11 cellular contexts compared by ENCODE assay signal in the genomic region with DNA sequence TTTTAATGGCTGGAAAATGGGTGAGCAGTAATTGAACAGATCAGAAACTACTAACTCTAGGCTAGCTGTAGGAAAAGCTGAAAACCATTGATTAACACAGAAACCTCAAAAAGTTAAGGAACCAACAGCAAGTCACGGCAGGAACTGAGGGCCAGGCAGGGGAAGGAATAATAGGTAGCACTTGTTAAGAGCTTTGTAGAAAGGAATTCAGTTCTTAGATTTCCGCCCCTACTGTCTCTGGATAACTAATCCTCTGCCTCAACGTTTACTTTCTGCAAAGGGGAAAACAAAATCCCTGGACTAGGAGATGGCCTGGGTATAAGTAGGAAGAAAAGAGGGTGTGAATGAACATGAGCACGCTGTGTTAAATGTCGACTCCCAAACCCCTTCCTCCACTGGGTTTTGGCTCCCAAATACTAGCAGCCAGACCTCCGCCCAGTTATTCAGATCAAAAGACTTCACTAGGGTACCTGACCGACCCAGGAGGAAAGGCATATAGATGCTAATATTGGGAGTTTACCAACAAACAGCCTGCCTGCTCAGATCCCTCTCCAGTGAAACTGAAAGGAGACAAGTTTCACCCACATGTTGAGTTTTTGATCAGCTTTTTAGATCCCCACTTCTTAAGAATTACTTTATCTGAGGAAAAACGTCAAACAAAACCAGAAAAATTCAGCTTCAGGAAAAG. TPM values are rescaled to one million over a fixed set of nuclear protein-coding genes. Genes with fewer than 3 reads are reported as not detected.
DNase-seq lines count a peak whose midpoint lies in the region; ATAC-seq lines count a peak whose summit lies in the region.
"Had no signal": no experiment of that assay in that cellular context is flagged by ENCODE, and none has a peak within 500 bp of the region (broad histone marks: within the 10 kb centered on the region; RNA-seq: fewer than 3 reads in every experiment).

No MANE protein-coding gene starts in this region.

- peak overlapping the region; percentile 76 for H3K4me3 Mint-ChIP-seq in activated T-helper 2 cell treated with anti-CD3 and anti-CD28 coated beads, Interferon-gamma antibody, Interleukin-2, Interleukin-4, amounts not matched to agents 10 μg/mL and 5 μg/mL and 100 μg/mL, durations not matched to agents 14 hours and 24 hours and 36 hours (ENCODE audit: low read depth)
- H3K4me3 Mint-ChIP-seq: activated B cell treated with CpG ODN at 0.5 μM for 24 hours had no signal

- no peak overlapping the region for H2BK120ac ChIP-seq in neuronal stem cell (ENCODE audit: low read depth, low read length)

- peaks cover 83% of the 10 kb centered on the region for H3K4me1 Mint-ChIP-seq in activated T-helper 2 cell treated with anti-CD3 and anti-CD28 coated beads, Interferon-gamma antibody, Interleukin-2, Interleukin-4, amounts not matched to agents 10 μg/mL and 5 μg/mL and 100 μg/mL, durations not matched to agents 14 hours and 24 hours and 36 hours (ENCODE audit: low read depth)

- no peak overlapping the region for H2AK5ac ChIP-seq in neuronal stem cell (ENCODE audit: low read depth, low read length)

- ATAC-seq in HG02623 (IDR thresholded peaks at IDR 0.05; ENCODE audit: unreplicated experiment) (peak; percentile 57), left cardiac atrium (no peak)

- H3K27me3 ChIP-seq in neuronal stem cell (ENCODE audit: control insufficient read depth in 3 of 3, insufficient read depth in 3 of 3, low read depth in 1 of 3, low read length in 3 of 3): no peaks in the 10 kb centered on the region

- no peak overlapping the region for H2BK5ac ChIP-seq in neuronal stem cell (ENCODE audit: low read length)

- H3K27ac ChIP-seq in neuronal stem cell (replicated peaks; ENCODE audit: low read length): peak overlapping the region; percentile 69
- H3K27ac ChIP-seq: 22Rv1 had no signal

- H2AFZ ChIP-seq in neuronal stem cell (ENCODE audit: low read length): no peak overlapping the region

- H3K36me3 Mint-ChIP-seq in activated T-helper 2 cell treated with anti-CD3 and anti-CD28 coated beads, Interferon-gamma antibody, Interleukin-2, Interleukin-4, amounts not matched to agents 10 μg/mL and 5 μg/mL and 100 μg/mL, durations not matched to agents 14 hours and 24 hours and 36 hours (ENCODE audit: low read depth): peaks cover 72% of the 10 kb centered on the region

- no peak overlapping the region for H3K23ac ChIP-seq in neuronal stem cell (ENCODE audit: low read depth, low read length, poor library complexity)

- H4K91ac ChIP-seq in neuronal stem cell (ENCODE audit: low read depth, low read length, poor library complexity): no peak overlapping the region

- no peaks in the 10 kb centered on the region for H3K79me1 ChIP-seq in neuronal stem cell (ENCODE audit: low read depth, low read length)

- H2BK12ac ChIP-seq in neuronal stem cell (ENCODE audit: low read length): no peak overlapping the region

- H3K4me3 ChIP-seq in neuronal stem cell (ENCODE audit: low read length in 2 of 2): no peak overlapping the region
- H3K4me3 ChIP-seq: lung had no signal

- H3K14ac ChIP-seq in neuronal stem cell (ENCODE audit: low read length): no peak overlapping the region

- peaks cover 0 to 17% of the 10 kb centered on the region in 2 donors for H3K4me1 ChIP-seq in neuronal stem cell (ENCODE audit: control insufficient read depth in 2 of 2, insufficient read depth in 1 of 2, low read depth in 1 of 2, low read length in 2 of 2)

- WGBS in neuronal stem cell (ENCODE audit: extremely low coverage in 2 of 2, insufficient read length in 2 of 2, insufficient replicate concordance in 1 of 2), 2 donors: no CpG with 5 or more reads among the region's 8 CpGs

- peak; percentile 23 for DNase-seq in NCI-H82 (lab: John Stamatoyannopoulos, UW)
- DNase-seq in NCI-H82 treated with DMSO at 0.1 percent for 48 hours (lab: John Stamatoyannopoulos, UW; ENCODE audit: unreplicated experiment): no peak
- no peak for DNase-seq in activated T-helper 2 cell treated with anti-CD3 and anti-CD28 coated beads, Interferon-gamma antibody, Interleukin-2, Interleukin-4, amounts not matched to agents 10 μg/mL and 5 μg/mL and 100 μg/mL, durations not matched to agents 14 hours and 24 hours and 36 hours (ENCODE audit: low spot score)
- no peak for DNase-seq in neuronal stem cell (ENCODE audit: low spot score)
- DNase-seq in left cardiac atrium: no peak
- DNase-seq in COLO668 (lab: John Stamatoyannopoulos, UW; ENCODE audit: unreplicated experiment): no peak
- no peak for DNase-seq in germinal center (ENCODE audit: low spot score)
- DNase-seq: activated B cell treated with CpG ODN at 0.5 μM for 24 hours had no signal

- no peak overlapping the region for H2BK15ac ChIP-seq in neuronal stem cell (ENCODE audit: low read length)

- H3K27ac Mint-ChIP-seq in activated T-helper 2 cell treated with anti-CD3 and anti-CD28 coated beads, Interferon-gamma antibody, Interleukin-2, Interleukin-4, amounts not matched to agents 10 μg/mL and 5 μg/mL and 100 μg/mL, durations not matched to agents 14 hours and 24 hours and 36 hours: peak overlapping the region; percentile 98
- H3K27ac Mint-ChIP-seq: activated B cell treated with CpG ODN at 0.5 μM for 24 hours had no signal

- intact Hi-C loops in activated T-helper 2 cell treated with anti-CD3 and anti-CD28 coated beads, Interferon-gamma antibody, Interleukin-2, Interleukin-4, amounts not matched to agents 10 μg/mL and 5 μg/mL and 100 μg/mL, durations not matched to agents 14 hours and 24 hours and 36 hours (cut with micrococcal nuclease): loop anchor here (1.0 to 2.0 kb wide), 2 partner anchors 10 to 17 kb away; no protein-coding TSS in a partner anchor
- intact Hi-C loops in left cardiac atrium (cut with DNase I): no loop called here

- H3K9me3 ChIP-seq in neuronal stem cell (replicated peaks in 1 of 2; ENCODE audit: control insufficient read depth in 2 of 2, insufficient read depth in 1 of 2, low read depth in 1 of 2, low read length in 2 of 2): peaks cover 0 to 3% of the 10 kb centered on the region in 2 donors

- peaks cover 0 to 10% of the 10 kb centered on the region in 2 donors for H3K36me3 ChIP-seq in neuronal stem cell (replicated peaks in 1 of 2; ENCODE audit: control insufficient read depth in 2 of 2, insufficient read depth in 2 of 2, low read length in 2 of 2)

- no peak overlapping the region for H4K8ac ChIP-seq in neuronal stem cell (ENCODE audit: low read depth, low read length)

- H3K18ac ChIP-seq in neuronal stem cell (ENCODE audit: low read length): no peak overlapping the region

- no peak overlapping the region for H3K9ac ChIP-seq in neuronal stem cell (ENCODE audit: low read depth, low read length, poor library complexity)

- H3K27me3 Mint-ChIP-seq in activated T-helper 2 cell treated with anti-CD3 and anti-CD28 coated beads, Interferon-gamma antibody, Interleukin-2, Interleukin-4, amounts not matched to agents 10 μg/mL and 5 μg/mL and 100 μg/mL, durations not matched to agents 14 hours and 24 hours and 36 hours (ENCODE audit: low read depth): no peaks in the 10 kb centered on the region
- H3K27me3 Mint-ChIP-seq: activated B cell treated with CpG ODN at 0.5 μM for 24 hours had no signal

- peak overlapping the region; percentile 35 for H3K4me2 ChIP-seq in neuronal stem cell (ENCODE audit: insufficient read depth, low read length, poor library complexity, severe bottlenecking)

- no peaks in the 10 kb centered on the region for H3K9me3 Mint-ChIP-seq in activated T-helper 2 cell treated with anti-CD3 and anti-CD28 coated beads, Interferon-gamma antibody, Interleukin-2, Interleukin-4, amounts not matched to agents 10 μg/mL and 5 μg/mL and 100 μg/mL, durations not matched to agents 14 hours and 24 hours and 36 hours
- H3K9me3 Mint-ChIP-seq: activated B cell treated with CpG ODN at 0.5 μM for 24 hours had no signal

- no peak overlapping the region for H3K4ac ChIP-seq in neuronal stem cell (ENCODE audit: low read length)

RNA-seq across cellular contexts. Expression of gene SMAD2, which starts 12.4 kb away (rescaled TPM):
- 353 and 358 TPM in 2 replicates for total RNA-seq in activated T-helper 2 cell treated with anti-CD3 and anti-CD28 coated beads, Interferon-gamma antibody, Interleukin-2, Interleukin-4, amounts not matched to agents 10 μg/mL and 5 μg/mL and 100 μg/mL, durations not matched to agents 14 hours and 24 hours and 36 hours
- 72.0 TPM for polyA plus RNA-seq in neuronal stem cell (2013, experiment 1 of 2)
- 69.8 TPM for polyA plus RNA-seq in neuronal stem cell (2013, experiment 2 of 2)
- 100 to 1,000 TPM in 1 of 2 donors, 10 to 100 TPM in 1; 94.1 to 109 TPM for total RNA-seq in left cardiac atrium
